Comparison of ENCODE assay signal across 9 cellular contexts in the genomic region with DNA sequence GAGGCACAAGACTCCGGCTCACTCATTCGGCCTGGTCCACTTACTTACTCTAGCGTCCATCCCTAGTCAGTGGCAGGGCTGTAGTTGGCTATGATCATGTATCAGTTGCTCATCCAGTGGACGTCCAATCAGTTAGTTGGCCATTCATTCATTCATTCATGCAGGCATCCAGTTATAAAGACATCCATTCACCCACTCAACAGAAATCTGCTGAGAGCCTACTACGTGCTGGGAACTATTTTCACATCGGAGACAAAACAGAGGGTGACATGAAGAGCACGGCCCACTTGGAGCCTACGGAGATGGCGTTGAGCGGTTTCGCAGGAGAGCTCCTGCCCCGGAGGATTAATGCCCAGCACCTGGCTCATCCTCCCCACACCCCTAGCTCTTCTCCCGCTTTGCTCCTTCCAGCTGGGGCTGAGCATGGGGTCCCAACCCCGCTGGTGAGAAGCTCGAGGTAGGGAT. TPM values are rescaled to one million over a fixed set of nuclear protein-coding genes. Genes with fewer than 3 reads are reported as not detected.
A peak's percentile ranks its signal among the peaks of the same experiment; 100 is the strongest.
DNase-seq lines count a peak whose midpoint lies in the region; ATAC-seq and TF ChIP-seq lines count a peak whose summit lies in the region.
"Had no signal": no experiment of that assay in that cellular context is flagged by ENCODE, and none has a peak within 500 bp of the region (broad histone marks: within the 10 kb centered on the region; RNA-seq: fewer than 3 reads in every experiment).

No MANE protein-coding gene starts in this region.

- no peaks in the 10 kb centered on the region for H3K9me2 ChIP-seq in neural cell (ENCODE audit: insufficient read depth, low read length)

- H3F3A ChIP-seq in neural cell (ENCODE audit: insufficient read depth, low read length, poor library complexity, severe bottlenecking) = no peaks in the 10 kb centered on the region

- CTCF ChIA-PET in BJ (lab: Yijun Ruan, JAX) = interaction anchor here (0.9 kb wide), 1 partner anchor 26 kb away, joined by 3 read pairs; no protein-coding TSS in a partner anchor

- H3K9ac ChIP-seq in HUES48 (ENCODE audit: low read depth, low read length) = no peak overlapping the region
- peak overlapping the region; percentile 88 for H3K9ac ChIP-seq in neural cell (ENCODE audit: low read length)

- peak overlapping the region; percentile 32; the same call in 1 of the 2 replicates for H3K4me3 ChIP-seq in BJ (ENCODE audit: low read depth, low read length)
- H3K4me3 ChIP-seq in HUES48 (ENCODE audit: low read depth, low read length) = peak overlapping the region; percentile 79
- peak overlapping the region in 56 of 59 donors; percentile 19 to 76 (median 62) for H3K4me3 ChIP-seq in dorsolateral prefrontal cortex
- peak overlapping the region; percentile 79 for H3K4me3 ChIP-seq in neural cell (ENCODE audit: low read length)

- H3K27ac ChIP-seq in HUES48 (ENCODE audit: low read depth, low read length) (no peak overlapping the region), dorsolateral prefrontal cortex (peak overlapping the region in 50 of 59 donors; percentile 1 to 88 (median 70)), neural cell (ENCODE audit: low read length) (no peak overlapping the region)

- DNase-seq in BJ (ENCODE audit: low read depth) = no peak
- no peak for DNase-seq in dorsolateral prefrontal cortex
- no peak for DNase-seq in HK-2 (ENCODE audit: unreplicated experiment)
- DNase-seq in SW 1271 (lab: John Stamatoyannopoulos, UW) = no peak
- DNase-seq in AML-193 (lab: John Stamatoyannopoulos, UW) = no peak
- DNase-seq: activated effector memory CD4-positive, alpha-beta T cell treated with anti-CD3 and anti-CD28 coated beads, Interleukin-2, amount 50 U/mL, for 16 hours had no signal

- TF ChIP-seq CTCF in BJ (IDR thresholded peaks at IDR 0.05; ENCODE audit: insufficient read depth, low read depth, low read length) (no peak), dorsolateral prefrontal cortex (IDR thresholded peaks at IDR 0.05 in 54 of 56, conservative IDR thresholded peaks at IDR 0.05 in 2 of 56; ENCODE audit: low read depth in 1 of 56, partially characterized antibody in 56 of 56) (no peak), neural cell (IDR thresholded peaks at IDR 0.05; ENCODE audit: poor library complexity, severe bottlenecking) (no peak)

- peak overlapping the region; percentile 68 for H2AFZ ChIP-seq in neural cell (ENCODE audit: low read depth, low read length)

- intact Hi-C loops in dorsolateral prefrontal cortex (cut with DNase I) = no loop called here

- H4K20me1 ChIP-seq in neural cell (ENCODE audit: insufficient read depth) = no peaks in the 10 kb centered on the region

- 0 out of 2 replicates have a peak, but pooled peaks cover 3% of the 10 kb centered on the region for H3K4me1 ChIP-seq in HUES48 (ENCODE audit: control insufficient read depth, insufficient read depth, low read length)

- no peaks in the 10 kb centered on the region for H3K9me3 ChIP-seq in HUES48 (ENCODE audit: control insufficient read depth, insufficient read depth, low read length)
- H3K9me3 ChIP-seq in neural cell (ENCODE audit: low read length) = no peaks in the 10 kb centered on the region

- peaks cover 5% of the 10 kb centered on the region for H3K79me2 ChIP-seq in neural cell (replicated peaks; ENCODE audit: insufficient read depth, low read length)

- no peaks in the 10 kb centered on the region for H3K36me3 ChIP-seq in BJ (ENCODE audit: control insufficient read depth, insufficient read depth, low read length)
- H3K36me3 ChIP-seq in HUES48 (ENCODE audit: control insufficient read depth, insufficient read depth, low read length) = no peaks in the 10 kb centered on the region
- no peaks in the 10 kb centered on the region for H3K36me3 ChIP-seq in neural cell (ENCODE audit: insufficient read depth, low read length)

- H3K27me3 ChIP-seq in BJ (ENCODE audit: control insufficient read depth, insufficient read depth, low read length) (peaks cover 36% of the 10 kb centered on the region), HUES48 (ENCODE audit: control insufficient read depth, insufficient read depth, low read length) (peaks cover 55% of the 10 kb centered on the region), dorsolateral prefrontal cortex (peaks cover 0 to 29% (median 6%) of the 10 kb centered on the region in 45 donors), neural cell (ENCODE audit: insufficient read depth, low read depth, low read length) (peaks cover 17% of the 10 kb centered on the region)

- TF ChIP-seq RAD21 in neural cell (conservative IDR thresholded peaks at IDR 0.05) = no peak

- TF ChIP-seq EP300 in neural cell (conservative IDR thresholded peaks at IDR 0.05; ENCODE audit: poor library complexity, severe bottlenecking) = no peak

- POLR2A ChIA-PET in BJ (lab: Charles Lee) = no interaction called here

- H3K4me2 ChIP-seq in neural cell (ENCODE audit: low read length) = no peak overlapping the region

- ATAC-seq in HG03571 (IDR thresholded peaks at IDR 0.05; ENCODE audit: unreplicated experiment) = no peak

TF ChIP-seq in neural cell, 6 proteins besides CTCF, POLR2A, EP300 and RAD21:
- no peak for TF ChIP-seq SMC3 (conservative IDR thresholded peaks at IDR 0.05; ENCODE audit: poor library complexity)
- TF ChIP-seq TAF1 (IDR thresholded peaks at IDR 0.05; ENCODE audit: low read depth) = no peak
- TF ChIP-seq EZH2 (IDR thresholded peaks at IDR 0.05; ENCODE audit: borderline replicate concordance, insufficient read depth, low read length, poor library complexity, severe bottlenecking) = no peak
- TF ChIP-seq POLR2AphosphoS5 (IDR thresholded peaks at IDR 0.05) = no peak

RNA-seq across cellular contexts. Expression of a gene that starts 0.6 kb away (rescaled TPM):
- 2.1 and 2.5 TPM in 2 replicates for polyA plus RNA-seq in BJ (2011; rRNA removed)
- polyA minus RNA-seq in BJ (2011; rRNA and poly(A)+ RNA removed) = 5.4 and 9.3 TPM in 2 replicates
- 100 to 1,000 TPM in 55 of 120 experiments, 10 to 100 TPM in 65; 25.3 to 165 (median 96.0) TPM for total RNA-seq in dorsolateral prefrontal cortex
- polyA plus RNA-seq in neural cell = 20.5 and 23.7 TPM in 2 replicates
- 153 and 172 TPM in 2 replicates for polyA minus RNA-seq in neural cell

RNA-seq across cellular contexts. Expression of a gene that starts 49.7 kb away (rescaled TPM):
- polyA plus RNA-seq in BJ (2011; rRNA removed) (6.2 and 15.3 TPM in 2 replicates), neural cell (7.1 TPM in 2 replicates)
- polyA minus RNA-seq in BJ (2011; rRNA and poly(A)+ RNA removed) = 3.4 and 4.4 TPM in 2 replicates
- total RNA-seq in dorsolateral prefrontal cortex = 1 to 10 TPM; 2.2 to 6.6 (median 4.4) TPM
- polyA minus RNA-seq in neural cell = 10.0 and 10.5 TPM in 2 replicates

Comparison
In these comparisons a context has a peak if more than half of its experiments do, and no peak if none do; other contexts are left out.
1. H3K27ac ChIP-seq: peak in dorsolateral prefrontal cortex (50 of 59); none in HUES48 (single experiment) and neural cell (single experiment).
2. Peak in every context shown above with its lines, with median percentiles within 50 percentile points of each other: H3K4me3 ChIP-seq.